ENCODE assay signal across 1 cellular context in the genomic region with DNA sequence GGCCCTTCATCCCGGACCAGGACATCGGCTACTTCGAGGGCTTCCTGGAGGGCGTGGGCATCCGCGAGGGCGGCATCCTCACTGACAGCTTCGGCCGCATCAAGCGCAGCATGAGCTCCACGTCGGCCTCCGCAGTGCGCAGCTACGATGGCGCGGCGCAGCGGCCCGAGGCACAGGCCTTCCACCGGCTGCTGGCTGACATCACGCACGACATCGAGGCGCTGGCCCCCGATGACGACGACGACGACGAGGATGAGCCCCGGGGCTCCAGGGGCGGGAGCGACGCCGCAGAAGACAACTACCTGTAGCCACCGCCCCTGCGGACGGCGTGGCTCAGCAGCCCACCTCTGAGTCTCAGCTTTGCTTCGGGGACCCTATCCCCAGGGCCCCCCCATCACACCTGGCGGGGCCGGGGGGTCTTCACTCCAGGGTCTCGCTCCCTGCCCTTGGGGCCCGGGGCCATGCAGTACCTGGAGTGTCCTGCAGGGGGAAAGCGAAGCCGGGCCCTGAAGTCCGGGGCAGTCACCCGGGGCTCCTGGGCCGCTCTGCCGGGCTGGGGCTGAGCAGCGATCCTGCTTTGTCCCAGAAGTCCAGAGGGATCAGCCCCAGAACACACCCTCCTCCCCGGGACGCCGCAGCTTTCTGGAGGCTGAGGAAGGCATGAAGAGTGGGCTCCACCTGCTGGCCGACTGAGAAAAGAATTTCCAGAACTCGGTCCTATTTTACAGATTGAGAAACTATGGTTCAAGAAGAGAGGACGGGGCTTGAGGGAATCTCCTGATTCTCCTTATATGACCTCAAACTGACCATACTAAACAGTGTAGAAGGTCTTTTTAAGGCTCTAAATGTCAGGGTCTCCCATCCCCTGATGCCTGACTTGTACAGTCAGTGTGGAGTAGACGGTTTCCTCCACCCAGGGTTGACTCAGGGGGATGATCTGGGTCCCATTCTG.
TF ChIP-seq lines count a peak whose summit lies in the region.

No MANE protein-coding gene starts in this region.

TF ChIP-seq in HepG2, 621 proteins besides CTCF, POLR2A, EP300 and RAD21 (continued from another document and continues in another):
- TF ChIP-seq, protein P1, sequence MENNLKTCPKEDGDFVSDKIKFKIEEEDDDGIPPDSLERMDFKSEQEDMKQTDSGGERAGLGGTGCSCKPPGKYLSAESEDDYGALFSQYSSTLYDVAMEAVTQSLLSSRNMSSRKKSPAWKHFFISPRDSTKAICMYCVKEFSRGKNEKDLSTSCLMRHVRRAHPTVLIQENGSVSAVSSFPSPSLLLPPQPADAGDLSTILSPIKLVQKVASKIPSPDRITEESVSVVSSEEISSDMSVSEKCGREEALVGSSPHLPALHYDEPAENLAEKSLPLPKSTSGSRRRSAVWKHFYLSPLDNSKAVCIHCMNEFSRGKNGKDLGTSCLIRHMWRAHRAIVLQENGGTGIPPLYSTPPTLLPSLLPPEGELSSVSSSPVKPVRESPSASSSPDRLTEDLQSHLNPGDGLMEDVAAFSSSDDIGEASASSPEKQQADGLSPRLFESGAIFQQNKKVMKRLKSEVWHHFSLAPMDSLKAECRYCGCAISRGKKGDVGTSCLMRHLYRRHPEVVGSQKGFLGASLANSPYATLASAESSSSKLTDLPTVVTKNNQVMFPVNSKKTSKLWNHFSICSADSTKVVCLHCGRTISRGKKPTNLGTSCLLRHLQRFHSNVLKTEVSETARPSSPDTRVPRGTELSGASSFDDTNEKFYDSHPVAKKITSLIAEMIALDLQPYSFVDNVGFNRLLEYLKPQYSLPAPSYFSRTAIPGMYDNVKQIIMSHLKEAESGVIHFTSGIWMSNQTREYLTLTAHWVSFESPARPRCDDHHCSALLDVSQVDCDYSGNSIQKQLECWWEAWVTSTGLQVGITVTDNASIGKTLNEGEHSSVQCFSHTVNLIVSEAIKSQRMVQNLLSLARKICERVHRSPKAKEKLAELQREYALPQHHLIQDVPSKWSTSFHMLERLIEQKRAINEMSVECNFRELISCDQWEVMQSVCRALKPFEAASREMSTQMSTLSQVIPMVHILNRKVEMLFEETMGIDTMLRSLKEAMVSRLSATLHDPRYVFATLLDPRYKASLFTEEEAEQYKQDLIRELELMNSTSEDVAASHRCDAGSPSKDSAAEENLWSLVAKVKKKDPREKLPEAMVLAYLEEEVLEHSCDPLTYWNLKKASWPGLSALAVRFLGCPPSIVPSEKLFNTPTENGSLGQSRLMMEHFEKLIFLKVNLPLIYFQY (CRISPR knock-in tag; IDR thresholded peaks at IDR 0.05; ENCODE audit: borderline replicate concordance): peak; percentile 98
- TF ChIP-seq, protein P2, sequence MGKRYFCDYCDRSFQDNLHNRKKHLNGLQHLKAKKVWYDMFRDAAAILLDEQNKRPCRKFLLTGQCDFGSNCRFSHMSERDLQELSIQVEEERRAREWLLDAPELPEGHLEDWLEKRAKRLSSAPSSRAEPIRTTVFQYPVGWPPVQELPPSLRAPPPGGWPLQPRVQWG (CRISPR knock-in tag; IDR thresholded peaks at IDR 0.05; ENCODE audit: borderline replicate concordance, low read depth): no peak
- TF ChIP-seq BHLHE40 (IDR thresholded peaks at IDR 0.05; ENCODE audit: low read length) (no peak), ZBTB3 (CRISPR knock-in tag; IDR thresholded peaks at IDR 0.05; ENCODE audit: borderline replicate concordance, low read depth) (no peak), ZNF33B (CRISPR knock-in tag; IDR thresholded peaks at IDR 0.05) (no peak; the same call in none of the 2 replicates), ZNF24 (IDR thresholded peaks at IDR 0.05) (0 out of 2 replicates have a peak, but pooled peaks have one; percentile 26), SNRNP70 (IDR thresholded peaks at IDR 0.05; ENCODE audit: low read depth, low read length) (no peak), TOE1 (CRISPR knock-in tag; IDR thresholded peaks at IDR 0.05) (no peak), POLR2G (IDR thresholded peaks at IDR 0.05; ENCODE audit: low read depth, low read length) (no peak), ZNF772 (CRISPR knock-in tag; IDR thresholded peaks at IDR 0.05) (peak; percentile 54), ZNF816 (CRISPR knock-in tag; IDR thresholded peaks at IDR 0.05; ENCODE audit: borderline replicate concordance) (no peak), LCORL (IDR thresholded peaks at IDR 0.05) (no peak), LCORL (CRISPR knock-in tag; IDR thresholded peaks at IDR 0.05) (peak; percentile 94), JUN (CRISPR knock-in tag; IDR thresholded peaks at IDR 0.05) (no peak; the same call in 1 of the 2 replicates), ZMYM3 (CRISPR knock-in tag; IDR thresholded peaks at IDR 0.05) (no peak), ZNF564 (CRISPR knock-in tag; IDR thresholded peaks at IDR 0.05) (no peak), GTF3A (CRISPR knock-in tag; conservative IDR thresholded peaks at IDR 0.05) (no peak), HOXA9 (CRISPR knock-in tag; IDR thresholded peaks at IDR 0.05; ENCODE audit: borderline replicate concordance) (no peak), CAMTA2 (CRISPR knock-in tag; IDR thresholded peaks at IDR 0.05; ENCODE audit: borderline replicate concordance) (no peak), HNF4A (CRISPR knock-in tag; IDR thresholded peaks at IDR 0.05) (peak; percentile 63), ZFX (CRISPR knock-in tag; IDR thresholded peaks at IDR 0.05; ENCODE audit: low read depth) (peak; percentile 60; the same call in 1 of the 2 replicates), IRF2 (CRISPR knock-in tag; IDR thresholded peaks at IDR 0.05) (0 out of 2 replicates have a peak, but pooled peaks have one; percentile 58), KLF6 (CRISPR knock-in tag; IDR thresholded peaks at IDR 0.05) (no peak), HMG20B (CRISPR knock-in tag; conservative IDR thresholded peaks at IDR 0.05) (0 out of 2 replicates have a peak, but pooled peaks have one; percentile 45), ELF3 (CRISPR knock-in tag; IDR thresholded peaks at IDR 0.05) (0 out of 2 replicates have a peak, but pooled peaks have one; percentile 22), MXI1 (IDR thresholded peaks at IDR 0.05; ENCODE audit: borderline replicate concordance, low read depth, low read length) (0 out of 3 replicates have a peak, but pooled peaks have one; percentile 35), SP2 (CRISPR knock-in tag; IDR thresholded peaks at IDR 0.05) (no peak), NR3C1 (CRISPR knock-in tag; IDR thresholded peaks at IDR 0.05) (no peak)
- TF ChIP-seq, protein P3, sequence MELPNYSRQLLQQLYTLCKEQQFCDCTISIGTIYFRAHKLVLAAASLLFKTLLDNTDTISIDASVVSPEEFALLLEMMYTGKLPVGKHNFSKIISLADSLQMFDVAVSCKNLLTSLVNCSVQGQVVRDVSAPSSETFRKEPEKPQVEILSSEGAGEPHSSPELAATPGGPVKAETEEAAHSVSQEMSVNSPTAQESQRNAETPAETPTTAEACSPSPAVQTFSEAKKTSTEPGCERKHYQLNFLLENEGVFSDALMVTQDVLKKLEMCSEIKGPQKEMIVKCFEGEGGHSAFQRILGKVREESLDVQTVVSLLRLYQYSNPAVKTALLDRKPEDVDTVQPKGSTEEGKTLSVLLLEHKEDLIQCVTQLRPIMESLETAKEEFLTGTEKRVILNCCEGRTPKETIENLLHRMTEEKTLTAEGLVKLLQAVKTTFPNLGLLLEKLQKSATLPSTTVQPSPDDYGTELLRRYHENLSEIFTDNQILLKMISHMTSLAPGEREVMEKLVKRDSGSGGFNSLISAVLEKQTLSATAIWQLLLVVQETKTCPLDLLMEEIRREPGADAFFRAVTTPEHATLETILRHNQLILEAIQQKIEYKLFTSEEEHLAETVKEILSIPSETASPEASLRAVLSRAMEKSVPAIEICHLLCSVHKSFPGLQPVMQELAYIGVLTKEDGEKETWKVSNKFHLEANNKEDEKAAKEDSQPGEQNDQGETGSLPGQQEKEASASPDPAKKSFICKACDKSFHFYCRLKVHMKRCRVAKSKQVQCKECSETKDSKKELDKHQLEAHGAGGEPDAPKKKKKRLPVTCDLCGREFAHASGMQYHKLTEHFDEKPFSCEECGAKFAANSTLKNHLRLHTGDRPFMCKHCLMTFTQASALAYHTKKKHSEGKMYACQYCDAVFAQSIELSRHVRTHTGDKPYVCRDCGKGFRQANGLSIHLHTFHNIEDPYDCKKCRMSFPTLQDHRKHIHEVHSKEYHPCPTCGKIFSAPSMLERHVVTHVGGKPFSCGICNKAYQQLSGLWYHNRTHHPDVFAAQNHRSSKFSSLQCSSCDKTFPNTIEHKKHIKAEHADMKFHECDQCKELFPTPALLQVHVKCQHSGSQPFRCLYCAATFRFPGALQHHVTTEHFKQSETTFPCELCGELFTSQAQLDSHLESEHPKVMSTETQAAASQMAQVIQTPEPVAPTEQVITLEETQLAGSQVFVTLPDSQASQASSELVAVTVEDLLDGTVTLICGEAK (IDR thresholded peaks at IDR 0.05): no peak
- TF ChIP-seq, protein P3 (CRISPR knock-in tag; IDR thresholded peaks at IDR 0.05): no peak
- TF ChIP-seq, protein P4, sequence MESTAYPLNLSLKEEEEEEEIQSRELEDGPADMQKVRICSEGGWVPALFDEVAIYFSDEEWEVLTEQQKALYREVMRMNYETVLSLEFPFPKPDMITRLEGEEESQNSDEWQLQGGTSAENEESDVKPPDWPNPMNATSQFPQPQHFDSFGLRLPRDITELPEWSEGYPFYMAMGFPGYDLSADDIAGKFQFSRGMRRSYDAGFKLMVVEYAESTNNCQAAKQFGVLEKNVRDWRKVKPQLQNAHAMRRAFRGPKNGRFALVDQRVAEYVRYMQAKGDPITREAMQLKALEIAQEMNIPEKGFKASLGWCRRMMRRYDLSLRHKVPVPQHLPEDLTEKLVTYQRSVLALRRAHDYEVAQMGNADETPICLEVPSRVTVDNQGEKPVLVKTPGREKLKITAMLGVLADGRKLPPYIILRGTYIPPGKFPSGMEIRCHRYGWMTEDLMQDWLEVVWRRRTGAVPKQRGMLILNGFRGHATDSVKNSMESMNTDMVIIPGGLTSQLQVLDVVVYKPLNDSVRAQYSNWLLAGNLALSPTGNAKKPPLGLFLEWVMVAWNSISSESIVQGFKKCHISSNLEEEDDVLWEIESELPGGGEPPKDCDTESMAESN (CRISPR knock-in tag; conservative IDR thresholded peaks at IDR 0.05): peak; percentile 76; the same call in 1 of the 2 replicates
- TF ChIP-seq, protein P5, sequence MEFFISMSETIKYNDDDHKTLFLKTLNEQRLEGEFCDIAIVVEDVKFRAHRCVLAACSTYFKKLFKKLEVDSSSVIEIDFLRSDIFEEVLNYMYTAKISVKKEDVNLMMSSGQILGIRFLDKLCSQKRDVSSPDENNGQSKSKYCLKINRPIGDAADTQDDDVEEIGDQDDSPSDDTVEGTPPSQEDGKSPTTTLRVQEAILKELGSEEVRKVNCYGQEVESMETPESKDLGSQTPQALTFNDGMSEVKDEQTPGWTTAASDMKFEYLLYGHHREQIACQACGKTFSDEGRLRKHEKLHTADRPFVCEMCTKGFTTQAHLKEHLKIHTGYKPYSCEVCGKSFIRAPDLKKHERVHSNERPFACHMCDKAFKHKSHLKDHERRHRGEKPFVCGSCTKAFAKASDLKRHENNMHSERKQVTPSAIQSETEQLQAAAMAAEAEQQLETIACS (CRISPR knock-in tag; IDR thresholded peaks at IDR 0.05): no peak
- TF ChIP-seq, protein P6, sequence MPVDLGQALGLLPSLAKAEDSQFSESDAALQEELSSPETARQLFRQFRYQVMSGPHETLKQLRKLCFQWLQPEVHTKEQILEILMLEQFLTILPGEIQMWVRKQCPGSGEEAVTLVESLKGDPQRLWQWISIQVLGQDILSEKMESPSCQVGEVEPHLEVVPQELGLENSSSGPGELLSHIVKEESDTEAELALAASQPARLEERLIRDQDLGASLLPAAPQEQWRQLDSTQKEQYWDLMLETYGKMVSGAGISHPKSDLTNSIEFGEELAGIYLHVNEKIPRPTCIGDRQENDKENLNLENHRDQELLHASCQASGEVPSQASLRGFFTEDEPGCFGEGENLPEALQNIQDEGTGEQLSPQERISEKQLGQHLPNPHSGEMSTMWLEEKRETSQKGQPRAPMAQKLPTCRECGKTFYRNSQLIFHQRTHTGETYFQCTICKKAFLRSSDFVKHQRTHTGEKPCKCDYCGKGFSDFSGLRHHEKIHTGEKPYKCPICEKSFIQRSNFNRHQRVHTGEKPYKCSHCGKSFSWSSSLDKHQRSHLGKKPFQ (CRISPR knock-in tag; IDR thresholded peaks at IDR 0.05; ENCODE audit: insufficient replicate concordance): no peak
- TF ChIP-seq, protein P7, sequence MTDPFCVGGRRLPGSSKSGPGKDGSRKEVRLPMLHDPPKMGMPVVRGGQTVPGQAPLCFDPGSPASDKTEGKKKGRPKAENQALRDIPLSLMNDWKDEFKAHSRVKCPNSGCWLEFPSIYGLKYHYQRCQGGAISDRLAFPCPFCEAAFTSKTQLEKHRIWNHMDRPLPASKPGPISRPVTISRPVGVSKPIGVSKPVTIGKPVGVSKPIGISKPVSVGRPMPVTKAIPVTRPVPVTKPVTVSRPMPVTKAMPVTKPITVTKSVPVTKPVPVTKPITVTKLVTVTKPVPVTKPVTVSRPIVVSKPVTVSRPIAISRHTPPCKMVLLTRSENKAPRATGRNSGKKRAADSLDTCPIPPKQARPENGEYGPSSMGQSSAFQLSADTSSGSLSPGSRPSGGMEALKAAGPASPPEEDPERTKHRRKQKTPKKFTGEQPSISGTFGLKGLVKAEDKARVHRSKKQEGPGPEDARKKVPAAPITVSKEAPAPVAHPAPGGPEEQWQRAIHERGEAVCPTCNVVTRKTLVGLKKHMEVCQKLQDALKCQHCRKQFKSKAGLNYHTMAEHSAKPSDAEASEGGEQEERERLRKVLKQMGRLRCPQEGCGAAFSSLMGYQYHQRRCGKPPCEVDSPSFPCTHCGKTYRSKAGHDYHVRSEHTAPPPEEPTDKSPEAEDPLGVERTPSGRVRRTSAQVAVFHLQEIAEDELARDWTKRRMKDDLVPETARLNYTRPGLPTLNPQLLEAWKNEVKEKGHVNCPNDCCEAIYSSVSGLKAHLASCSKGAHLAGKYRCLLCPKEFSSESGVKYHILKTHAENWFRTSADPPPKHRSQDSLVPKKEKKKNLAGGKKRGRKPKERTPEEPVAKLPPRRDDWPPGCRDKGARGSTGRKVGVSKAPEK (CRISPR knock-in tag; IDR thresholded peaks at IDR 0.05; ENCODE audit: borderline replicate concordance): no peak; the same call in 1 of the 2 replicates
